Comparison of ENCODE assay signal across 23 cellular contexts in the genomic region with DNA sequence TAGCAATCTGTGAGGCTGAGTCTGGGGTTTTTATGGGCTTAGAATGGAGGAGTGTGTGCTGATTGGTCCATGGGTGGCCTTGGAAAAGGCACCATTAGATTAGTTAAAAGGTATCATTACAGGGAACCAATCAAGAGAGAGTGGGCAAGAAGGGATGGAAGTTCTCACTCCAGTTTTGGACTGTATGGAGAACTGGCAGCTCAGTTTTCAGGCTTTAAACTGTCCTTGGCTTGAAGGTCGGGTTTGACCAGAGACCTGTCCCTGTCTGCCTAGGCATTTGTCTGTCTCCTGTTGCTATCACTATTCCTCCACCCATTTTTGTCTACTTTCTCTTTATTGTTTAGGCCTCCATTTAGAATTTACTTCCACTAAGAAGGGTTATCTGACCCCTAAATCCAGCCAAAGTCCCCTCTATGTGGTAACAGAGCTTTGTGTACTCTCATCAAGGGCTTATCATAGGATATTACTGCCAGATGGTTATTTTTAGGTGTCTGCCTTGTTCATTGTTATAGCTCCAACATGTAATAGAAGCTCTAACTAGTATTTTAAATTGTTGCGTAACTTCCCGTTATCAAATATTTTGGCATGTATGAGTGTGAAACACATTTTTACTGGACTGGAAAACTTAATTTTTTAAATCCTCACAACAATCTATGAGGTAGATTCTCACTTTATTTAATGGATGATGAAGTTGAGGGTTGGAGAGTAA.
"Had no signal": no experiment of that assay in that cellular context is flagged by ENCODE, and none has a peak within 500 bp of the region (broad histone marks: within the 10 kb centered on the region; RNA-seq: fewer than 3 reads in every experiment).

No MANE protein-coding gene starts in this region.

- H3K4me3 Mint-ChIP-seq: activated CD8-positive, alpha-beta T cell treated with anti-CD3 and anti-CD28 coated beads for 36 hours; activated naive CD8-positive, alpha-beta T cell treated with anti-CD3 and anti-CD28 coated beads, Interleukin-2, amount 50 U/mL, for 24 hours; activated T-cell treated with anti-CD3 and anti-CD28 coated beads, Interleukin-2, amount 50 U/mL, for 72 hours; T-helper 1 cell treated with Interleukin-12 subunit alpha and Interleukin-12 subunit beta and Interleukin-4 antibody, amounts not matched to agents 30 μg/mL and 1 μg/mL, for 36 hours had no signal

- H3K27ac ChIP-seq: ascending aorta, body of pancreas, KMS-11, Peyer's patch, RWPE1 had no signal

- H3K27me3 Mint-ChIP-seq: activated CD8-positive, alpha-beta T cell treated with anti-CD3 and anti-CD28 coated beads for 36 hours; activated naive CD8-positive, alpha-beta T cell treated with anti-CD3 and anti-CD28 coated beads, Interleukin-2, amount 50 U/mL, for 24 hours had no signal

- H3K9me3 Mint-ChIP-seq: activated T-helper 2 cell treated with anti-CD3 and anti-CD28 coated beads, Interferon-gamma antibody, Interleukin-2, Interleukin-4, amounts not matched to agents 10 μg/mL and 5 μg/mL and 100 μg/mL, durations not matched to agents 14 hours and 24 hours and 36 hours; T-helper 1 cell treated with Interleukin-12 subunit alpha and Interleukin-12 subunit beta and Interleukin-4 antibody, amounts not matched to agents 30 μg/mL and 1 μg/mL, for 36 hours had no signal

- H3K27ac Mint-ChIP-seq: activated CD8-positive, alpha-beta T cell treated with anti-CD3 and anti-CD28 coated beads for 36 hours; activated naive CD4-positive, alpha-beta T cell treated with anti-CD3 and anti-CD28 coated beads, Interleukin-2, amount 50 U/mL, for 72 hours; activated naive CD8-positive, alpha-beta T cell treated with anti-CD3 and anti-CD28 coated beads, Interleukin-2, amount 50 U/mL, for 24 hours; activated T-cell treated with anti-CD3 and anti-CD28 coated beads, Interleukin-2, amount 50 U/mL, for 72 hours; activated T-helper 2 cell treated with anti-CD3 and anti-CD28 coated beads, Interferon-gamma antibody, Interleukin-2, Interleukin-4, amounts not matched to agents 10 μg/mL and 5 μg/mL and 100 μg/mL, durations not matched to agents 14 hours and 24 hours and 36 hours; T-helper 1 cell treated with Interleukin-12 subunit alpha and Interleukin-12 subunit beta and Interleukin-4 antibody, amounts not matched to agents 30 μg/mL and 1 μg/mL, for 36 hours had no signal

- H3K27me3 ChIP-seq: ascending aorta, body of pancreas, MG63, Peyer's patch had no signal

- H3K36me3 ChIP-seq: ascending aorta, MG63, Peyer's patch had no signal

- H3K4me1 ChIP-seq: ascending aorta, body of pancreas, Peyer's patch had no signal

- H3K9ac ChIP-seq: KMS-11 had no signal

- H3K9me3 ChIP-seq: ascending aorta, body of pancreas, MG63, Peyer's patch had no signal

- DNase-seq: activated CD4-positive, alpha-beta T cell treated with anti-CD3 and anti-CD28 coated beads for 4 hours; activated CD8-positive, alpha-beta memory T cell treated with anti-CD3 and anti-CD28 coated beads, Interleukin-2, amount 50 U/mL, for 4 hours; activated CD8-positive, alpha-beta T cell treated with anti-CD3 and anti-CD28 coated beads for 36 hours; activated naive CD8-positive, alpha-beta T cell treated with anti-CD3 and anti-CD28 coated beads, Interleukin-2, amount 50 U/mL, for 24 hours; activated T-cell treated with anti-CD3 and anti-CD28 coated beads, Interleukin-2, amount 50 U/mL, for 72 hours; amniotic stem cell; body of pancreas; MG63; NCI-H1048; NCI-H146; NCI-H187 treated with DMSO at 0.1 percent for 48 hours; NCI-H2081 treated with DMSO at 0.1 percent for 48 hours; NCI-H446; NCI-H524; Peyer's patch; SHP77 treated with DMSO at 0.1 percent for 48 hours had no signal

- H3K4me1 Mint-ChIP-seq: activated naive CD8-positive, alpha-beta T cell treated with anti-CD3 and anti-CD28 coated beads, Interleukin-2, amount 50 U/mL, for 24 hours had no signal

- H3K4me3 ChIP-seq: ascending aorta, body of pancreas, MG63, Peyer's patch had no signal

- ATAC-seq: activated CD4-positive, CD25-positive, alpha-beta regulatory T cell treated with anti-CD3 and anti-CD28 coated beads, Interleukin-2, amount 50 U/mL, for 24 hours; activated CD8-positive, alpha-beta T cell treated with anti-CD3 and anti-CD28 coated beads for 36 hours; activated naive CD4-positive, alpha-beta T cell treated with anti-CD3 and anti-CD28 coated beads, Interleukin-2, amount 50 U/mL, for 72 hours; activated naive CD8-positive, alpha-beta T cell treated with anti-CD3 and anti-CD28 coated beads, Interleukin-2, amount 50 U/mL, for 24 hours; activated T-cell treated with anti-CD3 and anti-CD28 coated beads, Interleukin-2, amount 50 U/mL, for 72 hours; body of pancreas had no signal
